In genomic region chr15:58554758-58555157, GRCh38 we compare ENCODE assay signal across 15 cellular contexts.
DNase-seq lines count a peak whose midpoint lies in the region; ATAC-seq and TF ChIP-seq lines count a peak whose summit lies in the region.
"Had no signal": no experiment of that assay in that cellular context is flagged by ENCODE, and none has a peak within 500 bp of the region (broad histone marks: within the 10 kb centered on the region; RNA-seq: fewer than 3 reads in every experiment).

No MANE protein-coding gene starts in this region.

- H4K20me1 ChIP-seq in GM23338 (replicated peaks; ENCODE audit: insufficient read depth): no peaks in the 10 kb centered on the region
- no peaks in the 10 kb centered on the region for H4K20me1 ChIP-seq in OCI-LY1 (ENCODE audit: insufficient read depth, low read length)

- H3F3A ChIP-seq in GM23338 (replicated peaks; ENCODE audit: low read depth) (no peaks in the 10 kb centered on the region), OCI-LY1 (ENCODE audit: insufficient read depth, low read length) (peaks cover 13% of the 10 kb centered on the region; the same call in 1 of the 2 replicates)

- peaks cover 13% of the 10 kb centered on the region for H3K4me1 ChIP-seq in GM23338 (ENCODE audit: insufficient read depth)
- H3K4me1 ChIP-seq in OCI-LY1 (ENCODE audit: insufficient read depth, low read length, severe bottlenecking): peaks cover 72% of the 10 kb centered on the region

- H3K9ac ChIP-seq in OCI-LY1 (ENCODE audit: low read length): peak overlapping the region; percentile 78

- no peaks in the 10 kb centered on the region for H3K27me3 ChIP-seq in GM23338 (ENCODE audit: insufficient read depth)
- H3K27me3 ChIP-seq in OCI-LY1 (ENCODE audit: insufficient read depth, low read length): no peaks in the 10 kb centered on the region

- H3K4me3 ChIP-seq in GM23338: no peak overlapping the region
- H3K4me3 ChIP-seq in OCI-LY1 (ENCODE audit: low read depth, low read length, poor library complexity, severe bottlenecking): no peak overlapping the region

- H3K4me2 ChIP-seq in GM23338 (no peak overlapping the region), OCI-LY1 (ENCODE audit: low read length) (peak overlapping the region; percentile 46)

- DNase-seq in GM23338 (ENCODE audit: low spot score) (no peak), inferior parietal cortex (ENCODE audit: extremely low spot score) (peak; percentile 13), superior temporal gyrus (ENCODE audit: extremely low spot score) (peak; percentile 46), NCI-H345 treated with DMSO at 0.1 percent for 48 hours (lab: John Stamatoyannopoulos, UW; ENCODE audit: unreplicated experiment) (no peak), osteocyte (ENCODE audit: extremely low spot score, unreplicated experiment) (no peak)
- DNase-seq: Calu3; CD4-positive, alpha-beta memory T cell; DMS79; HCEC 1CT; NCI-H146; NCI-H2081; NCI-H510A treated with DMSO at 0.1 percent for 48 hours had no signal

- H3K79me2 ChIP-seq in GM23338 (replicated peaks; ENCODE audit: insufficient read depth) (no peaks in the 10 kb centered on the region), OCI-LY1 (ENCODE audit: insufficient read depth, low read length) (no peaks in the 10 kb centered on the region)

- H3K36me3 ChIP-seq in GM23338 (ENCODE audit: insufficient read depth) (no peaks in the 10 kb centered on the region; the same call in 1 of the 2 replicates), OCI-LY1 (ENCODE audit: insufficient read depth, low read length) (no peaks in the 10 kb centered on the region)

- H3K4me3 Mint-ChIP-seq in GM23338 (no peak overlapping the region), osteocyte (ENCODE audit: unreplicated experiment) (no peak overlapping the region)
- H3K4me3 Mint-ChIP-seq: CD4-positive, alpha-beta memory T cell; IgD-negative memory B cell had no signal

- H3K27ac Mint-ChIP-seq in GM23338: no peak overlapping the region
- no peak overlapping the region for H3K27ac Mint-ChIP-seq in osteocyte (ENCODE audit: unreplicated experiment)
- H3K27ac Mint-ChIP-seq: CD4-positive, alpha-beta memory T cell; IgD-negative memory B cell had no signal

- H3K27ac ChIP-seq in GM23338 (ENCODE audit: low read depth) (no peak overlapping the region), OCI-LY1 (ENCODE audit: low read depth, low read length, poor library complexity, severe bottlenecking) (peak overlapping the region; percentile 99)

- H3K36me3 Mint-ChIP-seq in GM23338 (ENCODE audit: low read depth) (peaks cover 5% of the 10 kb centered on the region; the same call in 1 of the 3 replicates), osteocyte (ENCODE audit: unreplicated experiment) (no peaks in the 10 kb centered on the region)
- H3K36me3 Mint-ChIP-seq: CD4-positive, alpha-beta memory T cell had no signal

- H3K9me2 ChIP-seq in GM23338 (ENCODE audit: insufficient read depth) (0 out of 2 replicates have a peak, but pooled peaks cover 5% of the 10 kb centered on the region), OCI-LY1 (ENCODE audit: low read depth, low read length) (no peaks in the 10 kb centered on the region)

- H3K9me3 ChIP-seq in OCI-LY1 (ENCODE audit: low read length): no peaks in the 10 kb centered on the region

- no peak for TF ChIP-seq CTCF in GM23338 (conservative IDR thresholded peaks at IDR 0.05; ENCODE audit: low read depth in 2 of 2)
- TF ChIP-seq CTCF in OCI-LY1 (IDR thresholded peaks at IDR 0.05; ENCODE audit: low read length): no peak
- TF ChIP-seq CTCF in osteocyte (IDR thresholded peaks at IDR 0.05): no peak

- ATAC-seq in GM23338: no peak
- no peak for ATAC-seq in GM21367 (IDR thresholded peaks at IDR 0.05; ENCODE audit: unreplicated experiment)

- H3K27me3 Mint-ChIP-seq in GM23338 (ENCODE audit: insufficient read depth, low read depth, poor library complexity) (peaks cover 12% of the 10 kb centered on the region), osteocyte (ENCODE audit: unreplicated experiment) (peaks cover 11% of the 10 kb centered on the region)

- H3K4me1 Mint-ChIP-seq in GM23338: peaks cover 29% of the 10 kb centered on the region
- peaks cover 14% of the 10 kb centered on the region for H3K4me1 Mint-ChIP-seq in osteocyte (ENCODE audit: unreplicated experiment)

- H3K9me3 Mint-ChIP-seq in GM23338 (peaks cover 10% of the 10 kb centered on the region; the same call in 2 of the 3 replicates), osteocyte (ENCODE audit: unreplicated experiment) (no peaks in the 10 kb centered on the region)
- H3K9me3 Mint-ChIP-seq: CD4-positive, alpha-beta memory T cell had no signal

- H2AFZ ChIP-seq in GM23338 (peak overlapping the region; percentile 97; the same call in 1 of the 2 replicates), OCI-LY1 (ENCODE audit: low read length) (no peak overlapping the region)

TF ChIP-seq in GM23338, 12 proteins besides CTCF, POLR2A, EP300 and RAD21 (continues in another document):
- TF ChIP-seq ZNF331 (CRISPR knock-in tag; IDR thresholded peaks at IDR 0.05; ENCODE audit: low read depth) (no peak), CREB1 (CRISPR knock-in tag; IDR thresholded peaks at IDR 0.05; ENCODE audit: low read depth) (no peak), JUNB (IDR thresholded peaks at IDR 0.05; ENCODE audit: unreplicated experiment) (no peak), EZH2 (IDR thresholded peaks at IDR 0.05; ENCODE audit: low read depth, unreplicated experiment) (no peak), ZNF114 (CRISPR knock-in tag; IDR thresholded peaks at IDR 0.05) (no peak), NANOG (IDR thresholded peaks at IDR 0.05; ENCODE audit: borderline replicate concordance) (no peak)
- TF ChIP-seq, protein P1, sequence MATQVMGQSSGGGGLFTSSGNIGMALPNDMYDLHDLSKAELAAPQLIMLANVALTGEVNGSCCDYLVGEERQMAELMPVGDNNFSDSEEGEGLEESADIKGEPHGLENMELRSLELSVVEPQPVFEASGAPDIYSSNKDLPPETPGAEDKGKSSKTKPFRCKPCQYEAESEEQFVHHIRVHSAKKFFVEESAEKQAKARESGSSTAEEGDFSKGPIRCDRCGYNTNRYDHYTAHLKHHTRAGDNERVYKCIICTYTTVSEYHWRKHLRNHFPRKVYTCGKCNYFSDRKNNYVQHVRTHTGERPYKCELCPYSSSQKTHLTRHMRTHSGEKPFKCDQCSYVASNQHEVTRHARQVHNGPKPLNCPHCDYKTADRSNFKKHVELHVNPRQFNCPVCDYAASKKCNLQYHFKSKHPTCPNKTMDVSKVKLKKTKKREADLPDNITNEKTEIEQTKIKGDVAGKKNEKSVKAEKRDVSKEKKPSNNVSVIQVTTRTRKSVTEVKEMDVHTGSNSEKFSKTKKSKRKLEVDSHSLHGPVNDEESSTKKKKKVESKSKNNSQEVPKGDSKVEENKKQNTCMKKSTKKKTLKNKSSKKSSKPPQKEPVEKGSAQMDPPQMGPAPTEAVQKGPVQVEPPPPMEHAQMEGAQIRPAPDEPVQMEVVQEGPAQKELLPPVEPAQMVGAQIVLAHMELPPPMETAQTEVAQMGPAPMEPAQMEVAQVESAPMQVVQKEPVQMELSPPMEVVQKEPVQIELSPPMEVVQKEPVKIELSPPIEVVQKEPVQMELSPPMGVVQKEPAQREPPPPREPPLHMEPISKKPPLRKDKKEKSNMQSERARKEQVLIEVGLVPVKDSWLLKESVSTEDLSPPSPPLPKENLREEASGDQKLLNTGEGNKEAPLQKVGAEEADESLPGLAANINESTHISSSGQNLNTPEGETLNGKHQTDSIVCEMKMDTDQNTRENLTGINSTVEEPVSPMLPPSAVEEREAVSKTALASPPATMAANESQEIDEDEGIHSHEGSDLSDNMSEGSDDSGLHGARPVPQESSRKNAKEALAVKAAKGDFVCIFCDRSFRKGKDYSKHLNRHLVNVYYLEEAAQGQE (IDR thresholded peaks at IDR 0.05; ENCODE audit: unreplicated experiment): no peak
- TF ChIP-seq, protein P2, sequence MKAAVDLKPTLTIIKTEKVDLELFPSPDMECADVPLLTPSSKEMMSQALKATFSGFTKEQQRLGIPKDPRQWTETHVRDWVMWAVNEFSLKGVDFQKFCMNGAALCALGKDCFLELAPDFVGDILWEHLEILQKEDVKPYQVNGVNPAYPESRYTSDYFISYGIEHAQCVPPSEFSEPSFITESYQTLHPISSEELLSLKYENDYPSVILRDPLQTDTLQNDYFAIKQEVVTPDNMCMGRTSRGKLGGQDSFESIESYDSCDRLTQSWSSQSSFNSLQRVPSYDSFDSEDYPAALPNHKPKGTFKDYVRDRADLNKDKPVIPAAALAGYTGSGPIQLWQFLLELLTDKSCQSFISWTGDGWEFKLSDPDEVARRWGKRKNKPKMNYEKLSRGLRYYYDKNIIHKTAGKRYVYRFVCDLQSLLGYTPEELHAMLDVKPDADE (IDR thresholded peaks at IDR 0.05): no peak

Comparison
In these comparisons a context has a peak if more than half of its experiments do, and no peak if none do; other contexts are left out.
1. DNase-seq: peak in inferior parietal cortex (single experiment) and superior temporal gyrus (single experiment); none in GM23338 (single experiment), NCI-H345 treated with DMSO at 0.1 percent for 48 hours (single experiment) and osteocyte (single experiment).